In genomic region chr17:1298616-1299015, GRCh38 we compare ENCODE assay signal across 9 cellular contexts. TPM values are rescaled to one million over a fixed set of nuclear protein-coding genes. Genes with fewer than 3 reads are reported as not detected.
A peak's percentile ranks its signal among the peaks of the same experiment; 100 is the strongest.
DNase-seq lines count a peak whose midpoint lies in the region; ATAC-seq and TF ChIP-seq lines count a peak whose summit lies in the region.
"Had no signal": no experiment of that assay in that cellular context is flagged by ENCODE, and none has a peak within 500 bp of the region (broad histone marks: within the 10 kb centered on the region; RNA-seq: fewer than 3 reads in every experiment).

No MANE protein-coding gene starts in this region.

- H3K36me3 Mint-ChIP-seq in activated T-cell treated with anti-CD3 and anti-CD28 coated beads, Interleukin-2, amount 50 U/mL, for 72 hours (ENCODE audit: insufficient read depth in 2 of 2): peaks cover 0 to 4% of the 10 kb centered on the region in 2 donors

- peaks cover 4% of the 10 kb centered on the region for H3K27me3 ChIP-seq in RWPE2 (ENCODE audit: insufficient read depth, poor library complexity, severe bottlenecking)

- peaks cover under 1% of the 10 kb centered on the region in 2 donors for H3K9me3 Mint-ChIP-seq in activated T-cell treated with anti-CD3 and anti-CD28 coated beads, Interleukin-2, amount 50 U/mL, for 72 hours

- H3K36me3 ChIP-seq in RWPE2 (ENCODE audit: low read depth): no peaks in the 10 kb centered on the region

- H3K4me3 ChIP-seq in RWPE2 (ENCODE audit: severe bottlenecking): no peak overlapping the region

- no peak for TF ChIP-seq CTCF in RWPE2 (IDR thresholded peaks at IDR 0.05; ENCODE audit: poor library complexity, severe bottlenecking)

- DNase-seq in RWPE2 (ENCODE audit: low spot score) (no peak), left lobe of liver (ENCODE audit: low spot score) (no peak), SW480 (ENCODE audit: low spot score) (no peak), pons (ENCODE audit: low spot score) (no peak), SHP77 (lab: John Stamatoyannopoulos, UW) (no peak)
- peak; percentile 33 to 42 for DNase-seq in activated T-cell treated with anti-CD3 and anti-CD28 coated beads, Interleukin-2, amount 50 U/mL, for 72 hours
- DNase-seq in stimulated activated CD8-positive, alpha-beta memory T cell treated with anti-CD3 and anti-CD28 coated beads, Interleukin-7, amount 100 ng/mL, for 4 hours (ENCODE audit: low read depth in 2 of 2): peak; percentile 16 to 35
- DNase-seq: NCI-H1694 had no signal

- peak; percentile 50 for ATAC-seq in RWPE2 (ENCODE audit: low read depth)
- peak in 1 of 2 donors; percentile 27 for ATAC-seq in activated T-cell treated with anti-CD3 and anti-CD28 coated beads, Interleukin-2, amount 50 U/mL, for 72 hours (replicated peaks in 1 of 2)
- ATAC-seq in left lobe of liver: peak; percentile 26

- H3K4me3 Mint-ChIP-seq in activated T-cell treated with anti-CD3 and anti-CD28 coated beads, Interleukin-2, amount 50 U/mL, for 72 hours: peak overlapping the region; percentile 34 to 49

- H3K27ac ChIP-seq in RWPE2 (ENCODE audit: poor library complexity, severe bottlenecking): no peak overlapping the region

- no peak overlapping the region for H3K27ac Mint-ChIP-seq in activated T-cell treated with anti-CD3 and anti-CD28 coated beads, Interleukin-2, amount 50 U/mL, for 72 hours

- H3K4me1 ChIP-seq in RWPE2 (ENCODE audit: insufficient read depth, poor library complexity, severe bottlenecking): no peaks in the 10 kb centered on the region

- peaks cover 7% of the 10 kb centered on the region for H3K27me3 Mint-ChIP-seq in activated T-cell treated with anti-CD3 and anti-CD28 coated beads, Interleukin-2, amount 50 U/mL, for 72 hours (ENCODE audit: low read depth)

- peaks cover 40% of the 10 kb centered on the region for H3K4me1 Mint-ChIP-seq in activated T-cell treated with anti-CD3 and anti-CD28 coated beads, Interleukin-2, amount 50 U/mL, for 72 hours (ENCODE audit: low read depth)

- H3K9me3 ChIP-seq in RWPE2 (ENCODE audit: severe bottlenecking): no peaks in the 10 kb centered on the region

RNA-seq across cellular contexts. Expression of gene TRARG1, which starts 19.2 kb away (rescaled TPM):
- total RNA-seq in activated T-cell treated with anti-CD3 and anti-CD28 coated beads, Interleukin-2, amount 50 U/mL, for 72 hours: under 1 TPM; 0.10 to 0.12 TPM
- total RNA-seq in left lobe of liver: not detected
- total RNA-seq: temporal lobe had no signal

RNA-seq across cellular contexts. Expression of gene BHLHA9, which starts 28.4 kb away (rescaled TPM):
- not detected for total RNA-seq in activated T-cell treated with anti-CD3 and anti-CD28 coated beads, Interleukin-2, amount 50 U/mL, for 72 hours
- 0.20 TPM for total RNA-seq in left lobe of liver

Comparison
In these comparisons a context has a peak if more than half of its experiments do, and no peak if none do; other contexts are left out.
1. DNase-seq: peak in activated T-cell treated with anti-CD3 and anti-CD28 coated beads, Interleukin-2, amount 50 U/mL, for 72 hours (2 of 2) and stimulated activated CD8-positive, alpha-beta memory T cell treated with anti-CD3 and anti-CD28 coated beads, Interleukin-7, amount 100 ng/mL, for 4 hours (2 of 2); none in RWPE2 (single experiment), left lobe of liver (single experiment), SW480 (single experiment), pons (single experiment) and SHP77 (0 of 2).